ENCODE assay signal across 12 cellular contexts in genomic region chr16:68065716-68066305, GRCh38. TPM values are rescaled to one million over a fixed set of nuclear protein-coding genes. Genes with fewer than 3 reads are reported as not detected.
DNase-seq lines count a peak whose midpoint lies in the region; ATAC-seq and TF ChIP-seq lines count a peak whose summit lies in the region.
"Had no signal": no experiment of that assay in that cellular context is flagged by ENCODE, and none has a peak within 500 bp of the region (broad histone marks: within the 10 kb centered on the region; RNA-seq: fewer than 3 reads in every experiment).

No MANE protein-coding gene starts in this region.

- 0 out of 4 replicates have a peak, but pooled peaks cover 0 to 5% of the 10 kb centered on the region in 2 experiments for H3K79me1 ChIP-seq in IMR-90 (ENCODE audit: low read depth in 1 of 2, low read length in 2 of 2)
- H3K79me1 ChIP-seq in mesendoderm (ENCODE audit: low read length): no peaks in the 10 kb centered on the region

- peaks cover 14% of the 10 kb centered on the region for H3K9me1 ChIP-seq in IMR-90 (ENCODE audit: insufficient read depth, low read length)

- H3K9me3 Mint-ChIP-seq in natural killer cell treated with Interleukin-12 subunit alpha and Interleukin-12 subunit beta and Interleukin-15 and Interleukin-18, amount 100 ng/mL, for 72 hours: no peaks in the 10 kb centered on the region

- peak overlapping the region; percentile 50 for H4K91ac ChIP-seq in IMR-90 (ENCODE audit: insufficient read depth, low read depth, low read length)

- H4K5ac ChIP-seq in IMR-90 (ENCODE audit: low read depth, low read length) (peak overlapping the region; percentile 50; the same call in 1 of the 2 replicates), mesendoderm (ENCODE audit: low read length) (no peak overlapping the region)

- peaks cover 7% of the 10 kb centered on the region for H3K36me3 Mint-ChIP-seq in natural killer cell treated with Interleukin-12 subunit alpha and Interleukin-12 subunit beta and Interleukin-15 and Interleukin-18, amount 100 ng/mL, for 72 hours

- H3K27ac ChIP-seq in AG04450 (ENCODE audit: low read depth, low read length): peak overlapping the region; percentile 73
- H3K27ac ChIP-seq in IMR-90 (ENCODE audit: insufficient read depth, low read length): peak overlapping the region; percentile 72
- no peak overlapping the region for H3K27ac ChIP-seq in mesendoderm (ENCODE audit: low read depth, low read length)
- H3K27ac ChIP-seq: WERI-Rb-1 had no signal

- intact Hi-C loops in IMR-90 (cut with micrococcal nuclease): no loop called here

- no peak overlapping the region for H3K56ac ChIP-seq in IMR-90 (ENCODE audit: extremely low read depth, insufficient read depth, low read length)
- H3K56ac ChIP-seq in mesendoderm (ENCODE audit: low read length): no peak overlapping the region

- H3K36me3 ChIP-seq in IMR-90 (ENCODE audit: control insufficient read depth, insufficient read depth, low read length) (peaks cover 19% of the 10 kb centered on the region), mesendoderm (ENCODE audit: control insufficient read depth, insufficient read depth, low read length) (peaks cover 3% of the 10 kb centered on the region)

- H3K4me2 ChIP-seq in IMR-90 (ENCODE audit: low read depth, low read length) (peak overlapping the region; percentile 15; the same call in 1 of the 2 replicates), mesendoderm (ENCODE audit: low read length) (no peak overlapping the region)

- H2BK20ac ChIP-seq in IMR-90 (ENCODE audit: low read depth, low read length): peak overlapping the region; percentile 56

- H2BK5ac ChIP-seq in IMR-90 (ENCODE audit: low read depth, low read length, poor library complexity, severe bottlenecking): peak overlapping the region; percentile 90
- no peak overlapping the region for H2BK5ac ChIP-seq in mesendoderm (ENCODE audit: low read length)

- H2AK5ac ChIP-seq in IMR-90 (ENCODE audit: low read depth, low read length) (peak overlapping the region; percentile 87; the same call in 1 of the 2 replicates), mesendoderm (ENCODE audit: low read length) (no peak overlapping the region)

- no peak overlapping the region for H2AFZ ChIP-seq in IMR-90 (replicated peaks; ENCODE audit: low read length, poor library complexity)

- no peak for DNase-seq in AG04450 (ENCODE audit: low read depth, low spot score)
- peak; percentile 82 for DNase-seq in IMR-90
- no peak for DNase-seq in natural killer cell treated with Interleukin-12 subunit alpha and Interleukin-12 subunit beta and Interleukin-15 and Interleukin-18, amount 100 ng/mL, for 72 hours (ENCODE audit: low spot score)
- DNase-seq in DMS114 treated with DMSO at 0.1 percent for 48 hours (lab: John Stamatoyannopoulos, UW; ENCODE audit: unreplicated experiment): no peak
- no peak for DNase-seq in GM13976 (ENCODE audit: low spot score)
- no peak for DNase-seq in NCI-H345 (lab: John Stamatoyannopoulos, UW)
- DNase-seq in mesendoderm: no peak
- DNase-seq: NCI-H82, WERI-Rb-1 had no signal

- H2AK9ac ChIP-seq in IMR-90 (replicated peaks; ENCODE audit: low read depth, low read length, poor library complexity): peak overlapping the region; percentile 22

- H3K14ac ChIP-seq in IMR-90 (replicated peaks; ENCODE audit: low read depth, low read length): peak overlapping the region; percentile 35; the same call in 1 of the 2 replicates

- ATAC-seq in IMR-90 (ENCODE audit: low read depth): peak; percentile 77
- ATAC-seq in esophagus mucosa: peak; percentile 14
- ATAC-seq in natural killer cell treated with Interleukin-12 subunit alpha and Interleukin-12 subunit beta and Interleukin-15 and Interleukin-18, amount 100 ng/mL, for 72 hours: no peak

- H3K4ac ChIP-seq in IMR-90 (ENCODE audit: low read depth, low read length) (peak overlapping the region; percentile 80), mesendoderm (ENCODE audit: low read depth, low read length) (no peak overlapping the region)

- in situ Hi-C loops in IMR-90 (cut with MboI; ENCODE audit: low sequenced_read_pairs) (no loop called here), GM13976 (cut with MboI; ENCODE audit: low sequenced_read_pairs, unreplicated experiment) (no loop called here)

- H3K9ac ChIP-seq in IMR-90 (ENCODE audit: low read depth, low read length) (no peak overlapping the region), mesendoderm (ENCODE audit: low read length) (no peak overlapping the region)

- peak overlapping the region in 1 of 2 experiments; percentile 80; a peak in 2 of 4 replicates for H4K8ac ChIP-seq in IMR-90 (ENCODE audit: low read depth in 2 of 2, low read length in 2 of 2)
- H4K8ac ChIP-seq in mesendoderm (ENCODE audit: low read depth, low read length): no peak overlapping the region

- BruUV-seq in IMR-90 (replicated peaks; lab: Mats Ljungman, UMichigan): no TSS peak

- CTCF ChIA-PET in AG04450 (lab: Charles Lee) (interaction anchor here (0.6 to 2.0 kb wide), 21 partner anchors 10 to 545 kb away, joined by 3 to 11 read pairs (median 4); partner anchors contain the start of gene NFATC3), IMR-90 (lab: Yijun Ruan, JAX) (interaction anchor here (0.7 to 1.2 kb wide), 5 partner anchors 11 to 165 kb away, joined by 3 to 10 read pairs (median 3); partner anchors contain the start of gene NFATC3)

- TF ChIP-seq CTCF in AG04450 (IDR thresholded peaks at IDR 0.05; ENCODE audit: low read depth, low read length) (no peak), IMR-90 (conservative IDR thresholded peaks at IDR 0.05; ENCODE audit: low read depth, low read length) (no peak), GM13976 (IDR thresholded peaks at IDR 0.05; ENCODE audit: borderline replicate concordance, control extremely low read depth, extremely low read depth, insufficient read depth, missing control alignments) (no peak)

- POLR2A ChIA-PET in AG04450 (lab: Yijun Ruan, JAX) (interaction anchor here (0.6 to 0.7 kb wide), 2 partner anchors 145 to 172 kb away, joined by 3 to 4 read pairs; no protein-coding TSS in a partner anchor), IMR-90 (lab: Charles Lee; ENCODE audit: unreplicated experiment) (interaction anchor here (0.6 to 0.7 kb wide), 2 partner anchors 131 to 858 kb away, joined by 3 to 8 read pairs; no protein-coding TSS in a partner anchor)

- peak overlapping the region; percentile 3 for H3K4me3 Mint-ChIP-seq in natural killer cell treated with Interleukin-12 subunit alpha and Interleukin-12 subunit beta and Interleukin-15 and Interleukin-18, amount 100 ng/mL, for 72 hours

- H3K9me3 ChIP-seq in AG04450 (ENCODE audit: control insufficient read depth, insufficient read depth, low read length): no peaks in the 10 kb centered on the region
- no peaks in the 10 kb centered on the region for H3K9me3 ChIP-seq in IMR-90 (ENCODE audit: control insufficient read depth, insufficient read depth, low read length)

- WGBS in IMR-90 (ENCODE audit: extremely low coverage in 2 of 2, insufficient read length in 1 of 2), 2 experiments: no CpG with 5 or more reads among the region's 6 CpGs
- no CpG with 5 or more reads among the region's 6 CpGs for WGBS in mesendoderm (ENCODE audit: extremely low coverage, insufficient coverage, low lambda C conversion rate)

- no peaks in the 10 kb centered on the region for H3K27me3 Mint-ChIP-seq in natural killer cell treated with Interleukin-12 subunit alpha and Interleukin-12 subunit beta and Interleukin-15 and Interleukin-18, amount 100 ng/mL, for 72 hours

- no peaks in the 10 kb centered on the region for H3K27me3 ChIP-seq in AG04450 (ENCODE audit: control insufficient read depth, insufficient read depth, low read length)
- no peaks in the 10 kb centered on the region for H3K27me3 ChIP-seq in IMR-90 (ENCODE audit: control insufficient read depth, insufficient read depth, low read length)
- H3K27me3 ChIP-seq in mesendoderm (ENCODE audit: insufficient read depth, low read length, poor library complexity): no peaks in the 10 kb centered on the region

- peaks cover 73 to 74% of the 10 kb centered on the region in 2 donors for H3K4me1 Mint-ChIP-seq in natural killer cell treated with Interleukin-12 subunit alpha and Interleukin-12 subunit beta and Interleukin-15 and Interleukin-18, amount 100 ng/mL, for 72 hours (ENCODE audit: low read depth in 2 of 2)

- H3K4me3 ChIP-seq in AG04450 (ENCODE audit: low read depth, low read length) (no peak overlapping the region), IMR-90 (ENCODE audit: insufficient read depth, low read depth, low read length) (no peak overlapping the region), mesendoderm (ENCODE audit: low read length) (no peak overlapping the region)
- H3K4me3 ChIP-seq: K562 had no signal

- H3K18ac ChIP-seq in IMR-90 (ENCODE audit: low read depth, low read length): peak overlapping the region; percentile 65; the same call in 1 of the 2 replicates
- H3K18ac ChIP-seq in mesendoderm (ENCODE audit: low read length): no peak overlapping the region

- H2BK15ac ChIP-seq in IMR-90 (ENCODE audit: low read depth, low read length) (peak overlapping the region; percentile 73; the same call in 1 of the 3 replicates), mesendoderm (replicated peaks; ENCODE audit: low read depth) (no peak overlapping the region)

- H3K23ac ChIP-seq in IMR-90 (ENCODE audit: low read depth, low read length) (peak overlapping the region; percentile 48; the same call in 1 of the 2 replicates), mesendoderm (ENCODE audit: low read length) (no peak overlapping the region)

- dilution Hi-C loops in IMR-90 (cut with HindIII; ENCODE audit: low sequenced_read_pairs, unreplicated experiment): no loop called here

- peak overlapping the region; percentile 91 to 95 for H3K27ac Mint-ChIP-seq in natural killer cell treated with Interleukin-12 subunit alpha and Interleukin-12 subunit beta and Interleukin-15 and Interleukin-18, amount 100 ng/mL, for 72 hours

- peak overlapping the region; percentile 52 for H2BK120ac ChIP-seq in IMR-90 (ENCODE audit: low read depth, low read length)
- no peak overlapping the region for H2BK120ac ChIP-seq in mesendoderm (ENCODE audit: low read depth, low read length)

- TF ChIP-seq POLR2A in IMR-90 (IDR thresholded peaks at IDR 0.05; ENCODE audit: low read depth, low read length): no peak

- H3K4me1 ChIP-seq in IMR-90 (ENCODE audit: control insufficient read depth, insufficient read depth, low read length) (peaks cover 16% of the 10 kb centered on the region), mesendoderm (ENCODE audit: control insufficient read depth, low read depth, low read length) (no peaks in the 10 kb centered on the region)

- peaks cover 23% of the 10 kb centered on the region for H4K20me1 ChIP-seq in IMR-90 (ENCODE audit: insufficient read depth, low read length)

- no peak for TF ChIP-seq RAD21 in IMR-90 (IDR thresholded peaks at IDR 0.05; ENCODE audit: low read length)

- no peaks in the 10 kb centered on the region for H3K79me2 ChIP-seq in mesendoderm (ENCODE audit: control insufficient read depth, insufficient read depth, low read length)

RNA-seq across cellular contexts. Expression of gene NFATC3, which starts 19.4 kb away (rescaled TPM):
- 13.8 and 16.7 TPM in 2 replicates for polyA plus RNA-seq in AG04450 (2011; rRNA removed)
- polyA minus RNA-seq in AG04450 (2011; rRNA and poly(A)+ RNA removed): 33.8 and 42.5 TPM in 2 replicates
- 14.7 and 21.5 TPM in 2 replicates for total RNA-seq in IMR-90 (2012; rRNA removed)
- polyA plus RNA-seq in IMR-90 (2012; rRNA removed): 6.3 TPM in 2 replicates
- 3.6 and 3.7 TPM in 2 replicates for polyA plus RNA-seq in IMR-90 (2012; cell fraction: cytosol; rRNA removed)
- polyA plus RNA-seq in IMR-90 (2012; cell fraction: nucleus; rRNA removed; ENCODE audit: low replicate concordance): 2.5 and 8.2 TPM in 2 replicates
- 17.6 TPM for total RNA-seq in esophagus mucosa
- 100 to 1,000 TPM in 1 of 2 donors, 10 to 100 TPM in 1; 91.9 to 131 TPM for total RNA-seq in natural killer cell treated with Interleukin-12 subunit alpha and Interleukin-12 subunit beta and Interleukin-15 and Interleukin-18, amount 100 ng/mL, for 72 hours
- 18.9 TPM for polyA plus RNA-seq in mesendoderm (2013, experiment 1 of 2)
- polyA plus RNA-seq in mesendoderm (2013, experiment 2 of 2): 18.0 TPM

RNA-seq across cellular contexts. Expression of gene DUS2, which starts 42.7 kb away (rescaled TPM):
- 13.7 and 14.1 TPM in 2 replicates for polyA plus RNA-seq in AG04450 (2011; rRNA removed)
- polyA minus RNA-seq in AG04450 (2011; rRNA and poly(A)+ RNA removed): 21.4 and 25.0 TPM in 2 replicates
- 28.1 and 30.5 TPM in 2 replicates for total RNA-seq in IMR-90 (2012; rRNA removed)
- 15.8 TPM in 2 replicates for polyA plus RNA-seq in IMR-90 (2012; rRNA removed)
- polyA plus RNA-seq in IMR-90 (2012; cell fraction: cytosol; rRNA removed): 10.6 and 17.2 TPM in 2 replicates
- 27.4 and 28.5 TPM in 2 replicates for polyA plus RNA-seq in IMR-90 (2012; cell fraction: nucleus; rRNA removed; ENCODE audit: low replicate concordance)
- 17.4 TPM for total RNA-seq in esophagus mucosa
- 10 to 100 TPM; 23.3 to 43.5 TPM for total RNA-seq in natural killer cell treated with Interleukin-12 subunit alpha and Interleukin-12 subunit beta and Interleukin-15 and Interleukin-18, amount 100 ng/mL, for 72 hours
- 8.1 TPM for polyA plus RNA-seq in mesendoderm (2013, experiment 1 of 2)
- polyA plus RNA-seq in mesendoderm (2013, experiment 2 of 2): 7.2 TPM

RNA-seq across cellular contexts. Expression of gene DDX28, which starts 42.8 kb away (rescaled TPM):
- polyA plus RNA-seq in AG04450 (2011; rRNA removed) (7.6 and 8.1 TPM in 2 replicates), IMR-90 (2012; rRNA removed) (9.0 and 9.2 TPM in 2 replicates)
- polyA minus RNA-seq in AG04450 (2011; rRNA and poly(A)+ RNA removed): 6.3 and 7.9 TPM in 2 replicates
- total RNA-seq in IMR-90 (2012; rRNA removed) (8.9 and 10.0 TPM in 2 replicates), esophagus mucosa (12.1 TPM)
- polyA plus RNA-seq in IMR-90 (2012; cell fraction: cytosol; rRNA removed): 7.3 and 7.9 TPM in 2 replicates
- 3.4 and 5.0 TPM in 2 replicates for polyA plus RNA-seq in IMR-90 (2012; cell fraction: nucleus; rRNA removed; ENCODE audit: low replicate concordance)
- 10 to 100 TPM; 16.2 to 20.1 TPM for total RNA-seq in natural killer cell treated with Interleukin-12 subunit alpha and Interleukin-12 subunit beta and Interleukin-15 and Interleukin-18, amount 100 ng/mL, for 72 hours
- 14.9 TPM for polyA plus RNA-seq in mesendoderm (2013, experiment 1 of 2)
- 14.8 TPM for polyA plus RNA-seq in mesendoderm (2013, experiment 2 of 2)

RNA-seq across cellular contexts. Expression of gene DPEP2NB, which starts 50.1 kb away (rescaled TPM):
- not detected in 2 replicates for polyA plus RNA-seq in AG04450 (2011; rRNA removed)
- polyA minus RNA-seq in AG04450 (2011; rRNA and poly(A)+ RNA removed): not detected in 2 replicates
- total RNA-seq in IMR-90 (2012; rRNA removed): not detected in 2 replicates
- not detected in 2 replicates for polyA plus RNA-seq in IMR-90 (2012; rRNA removed)
- polyA plus RNA-seq in IMR-90 (2012; cell fraction: cytosol; rRNA removed): not detected in 2 replicates
- not detected in 2 replicates for polyA plus RNA-seq in IMR-90 (2012; cell fraction: nucleus; rRNA removed; ENCODE audit: low replicate concordance)
- total RNA-seq in esophagus mucosa: not detected
- total RNA-seq in natural killer cell treated with Interleukin-12 subunit alpha and Interleukin-12 subunit beta and Interleukin-15 and Interleukin-18, amount 100 ng/mL, for 72 hours: not detected
- not detected for polyA plus RNA-seq in mesendoderm (2013, experiment 1 of 2)
- not detected for polyA plus RNA-seq in mesendoderm (2013, experiment 2 of 2)
- total RNA-seq: K562, liver had no signal
- polyA plus RNA-seq: K562, liver had no signal

Comparison
In these comparisons a context has a peak if more than half of its experiments do, and no peak if none do; other contexts are left out.
1. ATAC-seq: peak in IMR-90 (single experiment) and esophagus mucosa (single experiment); none in natural killer cell treated with Interleukin-12 subunit alpha and Interleukin-12 subunit beta and Interleukin-15 and Interleukin-18, amount 100 ng/mL, for 72 hours (0 of 2).